In the genomic region with DNA sequence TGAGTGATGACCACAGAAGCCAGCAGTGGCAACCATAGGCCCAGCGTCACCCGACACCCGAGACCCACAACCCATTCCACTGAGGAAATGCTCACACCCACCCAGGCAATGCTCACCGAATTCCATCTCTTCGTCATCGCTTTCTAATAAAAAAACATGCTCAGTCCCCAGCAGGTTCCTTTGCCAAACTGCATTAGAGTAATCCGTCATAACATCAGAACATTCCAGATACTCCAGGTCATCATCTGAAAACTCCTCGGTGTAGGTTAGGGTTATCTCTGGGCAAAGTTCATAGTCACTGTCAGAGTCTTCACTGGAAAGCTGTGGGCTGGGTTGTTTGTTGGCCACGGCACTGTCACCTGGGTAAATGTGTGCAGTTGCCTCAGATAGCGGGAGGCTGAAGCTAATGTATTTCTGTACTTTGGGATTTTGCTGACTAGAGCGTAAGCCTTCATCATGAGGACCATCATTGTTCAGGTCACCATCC, we compare ENCODE assay signal across 13 cellular contexts. TPM values are rescaled to one million over a fixed set of nuclear protein-coding genes. Genes with fewer than 3 reads are reported as not detected.
DNase-seq lines count a peak whose midpoint lies in the region; ATAC-seq and TF ChIP-seq lines count a peak whose summit lies in the region.
"Had no signal": no experiment of that assay in that cellular context is flagged by ENCODE, and none has a peak within 500 bp of the region (broad histone marks: within the 10 kb centered on the region; RNA-seq: fewer than 3 reads in every experiment).

No MANE protein-coding gene starts in this region.

- intact Hi-C loops in psoas muscle (cut with DNase I) (loop anchor here (5.0 kb wide), 2 partner anchors 32 to 37 kb away; no protein-coding TSS in a partner anchor), PC-9 (cut with micrococcal nuclease; ENCODE audit: unreplicated experiment) (loop anchor here (2.0 kb wide), 1 partner anchor 39 kb away; no protein-coding TSS in a partner anchor), PC-3 (cut with micrococcal nuclease) (no loop called here)
- intact Hi-C loops in activated CD4-positive, alpha-beta T cell treated with anti-CD3 and anti-CD28 coated beads, Interleukin-2, amount 10 ng/mL, durations not matched to agents 24 days and 14 days (cut with micrococcal nuclease), result no loop called here

- DNase-seq in EL, result peak; percentile 97
- DNase-seq in LoVo (ENCODE audit: low spot score), result peak; percentile 43
- peak; percentile 91 for DNase-seq in fibroblast of peridontal ligament (ENCODE audit: extremely low read depth)
- peak in 1 of 2 donors; percentile 64 for DNase-seq in psoas muscle
- DNase-seq in PC-9, result no peak
- no peak for DNase-seq in activated CD4-positive, alpha-beta T cell treated with anti-CD3 and anti-CD28 coated beads, Interleukin-2, amount 10 ng/mL, durations not matched to agents 24 days and 14 days
- no peak for DNase-seq in PC-3
- DNase-seq in occipital lobe (lab: John Stamatoyannopoulos, UW), result no peak
- DNase-seq: activated T-cell treated with anti-CD3 and anti-CD28 coated beads, Interleukin-2, amount 50 U/mL, for 24 hours; dermis blood vessel endothelial cell; NCI-H1436 treated with DMSO at 0.1 percent for 48 hours; uterus had no signal

- no peaks in the 10 kb centered on the region for H3K9me3 Mint-ChIP-seq in activated CD4-positive, alpha-beta T cell treated with anti-CD3 and anti-CD28 coated beads, Interleukin-2, amount 10 ng/mL, durations not matched to agents 24 days and 14 days
- H3K9me3 Mint-ChIP-seq: activated T-cell treated with anti-CD3 and anti-CD28 coated beads, Interleukin-2, amount 50 U/mL, for 24 hours had no signal

- 33 to 45% (median 33%) methylated on average over 11 of the region's 11 CpGs for WGBS in psoas muscle, 3 donors

- no peaks in the 10 kb centered on the region for H3K9me2 ChIP-seq in PC-9 (ENCODE audit: insufficient read depth)
- no peaks in the 10 kb centered on the region for H3K9me2 ChIP-seq in PC-3 (replicated peaks; ENCODE audit: low read length)

- ATAC-seq in psoas muscle, result peak; percentile 80 to 83 (median 82)
- no peak for ATAC-seq in PC-3

- POLR2A ChIA-PET in PC-9 (lab: Charles Lee; ENCODE audit: unreplicated experiment) (no interaction called here), PC-3 (lab: Charles Lee; ENCODE audit: unreplicated experiment) (no interaction called here)

- H3K4me2 ChIP-seq in PC-9 (no peak overlapping the region), PC-3 (ENCODE audit: low read length) (no peak overlapping the region)

- no peak for TF ChIP-seq CTCF in psoas muscle (IDR thresholded peaks at IDR 0.05)
- TF ChIP-seq CTCF in PC-9 (conservative IDR thresholded peaks at IDR 0.05), result no peak
- no peak for TF ChIP-seq CTCF in PC-3 (conservative IDR thresholded peaks at IDR 0.05; ENCODE audit: low read depth, low read length)

- H4K20me1 ChIP-seq in PC-9 (ENCODE audit: insufficient read depth) (no peaks in the 10 kb centered on the region), PC-3 (ENCODE audit: low read length) (no peaks in the 10 kb centered on the region)

- no TSS peak for BruUV-seq in PC-9 (replicated peaks; lab: Mats Ljungman, UMichigan)
- no TSS peak for BruUV-seq in PC-3 (replicated peaks; lab: Mats Ljungman, UMichigan)

- H3K27me3 Mint-ChIP-seq in activated CD4-positive, alpha-beta T cell treated with anti-CD3 and anti-CD28 coated beads, Interleukin-2, amount 10 ng/mL, durations not matched to agents 24 days and 14 days, result peaks cover 25% of the 10 kb centered on the region
- H3K27me3 Mint-ChIP-seq: activated T-cell treated with anti-CD3 and anti-CD28 coated beads, Interleukin-2, amount 50 U/mL, for 24 hours had no signal

- H3F3A ChIP-seq in PC-9 (ENCODE audit: insufficient read depth, low read depth) (peaks cover 17% of the 10 kb centered on the region), PC-3 (ENCODE audit: low read length, unreplicated experiment) (no peaks in the 10 kb centered on the region)

- no peaks in the 10 kb centered on the region for H3K9me3 ChIP-seq in psoas muscle
- H3K9me3 ChIP-seq in PC-9 (ENCODE audit: insufficient read depth, low read depth), result no peaks in the 10 kb centered on the region
- no peaks in the 10 kb centered on the region for H3K9me3 ChIP-seq in PC-3 (ENCODE audit: low read length)
- H3K9me3 ChIP-seq: HAP-1, uterus had no signal

- H3K36me3 Mint-ChIP-seq in activated CD4-positive, alpha-beta T cell treated with anti-CD3 and anti-CD28 coated beads, Interleukin-2, amount 10 ng/mL, durations not matched to agents 24 days and 14 days (ENCODE audit: low read depth), result no peaks in the 10 kb centered on the region

- H3K27ac Mint-ChIP-seq in activated CD4-positive, alpha-beta T cell treated with anti-CD3 and anti-CD28 coated beads, Interleukin-2, amount 10 ng/mL, durations not matched to agents 24 days and 14 days, result no peak overlapping the region
- H3K27ac Mint-ChIP-seq: activated T-cell treated with anti-CD3 and anti-CD28 coated beads, Interleukin-2, amount 50 U/mL, for 24 hours had no signal

- H3K36me3 ChIP-seq in psoas muscle (ENCODE audit: insufficient read depth in 1 of 2, low read depth in 1 of 2) (no peaks in the 10 kb centered on the region), PC-9 (ENCODE audit: low read depth) (no peaks in the 10 kb centered on the region), PC-3 (ENCODE audit: low read depth, low read length) (no peaks in the 10 kb centered on the region)
- H3K36me3 ChIP-seq: HAP-1, uterus had no signal

- H3K9ac ChIP-seq in PC-3 (ENCODE audit: low read length), result no peak overlapping the region

- no peak overlapping the region for H2AFZ ChIP-seq in PC-9
- no peak overlapping the region for H2AFZ ChIP-seq in PC-3 (ENCODE audit: low read length)

- H3K4me1 ChIP-seq in psoas muscle (peaks cover 32% of the 10 kb centered on the region), PC-9 (replicated peaks; ENCODE audit: insufficient read depth) (peaks cover 17% of the 10 kb centered on the region), PC-3 (ENCODE audit: insufficient read depth, low read length) (peaks cover 26% of the 10 kb centered on the region)
- H3K4me1 ChIP-seq: HAP-1, uterus had no signal

- no peak overlapping the region for H3K4me3 Mint-ChIP-seq in activated CD4-positive, alpha-beta T cell treated with anti-CD3 and anti-CD28 coated beads, Interleukin-2, amount 10 ng/mL, durations not matched to agents 24 days and 14 days
- H3K4me3 Mint-ChIP-seq: activated T-cell treated with anti-CD3 and anti-CD28 coated beads, Interleukin-2, amount 50 U/mL, for 24 hours had no signal

- H3K4me1 Mint-ChIP-seq in activated CD4-positive, alpha-beta T cell treated with anti-CD3 and anti-CD28 coated beads, Interleukin-2, amount 10 ng/mL, durations not matched to agents 24 days and 14 days, result peaks cover 15% of the 10 kb centered on the region

- H3K79me2 ChIP-seq in PC-9 (ENCODE audit: low read depth), result no peaks in the 10 kb centered on the region
- no peaks in the 10 kb centered on the region for H3K79me2 ChIP-seq in PC-3 (ENCODE audit: low read length)

- H3K27ac ChIP-seq in psoas muscle, result peak overlapping the region; percentile 92
- no peak overlapping the region for H3K27ac ChIP-seq in PC-9
- no peak overlapping the region for H3K27ac ChIP-seq in PC-3 (ENCODE audit: low read length)
- H3K27ac ChIP-seq: uterus had no signal

- H3K27me3 ChIP-seq in psoas muscle (ENCODE audit: insufficient read depth in 3 of 3, low read length in 2 of 3), result no peaks in the 10 kb centered on the region
- no peaks in the 10 kb centered on the region for H3K27me3 ChIP-seq in PC-9 (ENCODE audit: insufficient read depth, low read depth)
- no peaks in the 10 kb centered on the region for H3K27me3 ChIP-seq in PC-3 (ENCODE audit: low read length)
- H3K27me3 ChIP-seq: uterus had no signal

- peak overlapping the region; percentile 64 for H3K4me3 ChIP-seq in psoas muscle
- no peak overlapping the region for H3K4me3 ChIP-seq in PC-9
- no peak overlapping the region for H3K4me3 ChIP-seq in PC-3 (ENCODE audit: low read length)
- H3K4me3 ChIP-seq: HAP-1, uterus had no signal

- CTCF ChIA-PET in PC-9 (lab: Charles Lee), result no interaction called here
- CTCF ChIA-PET in PC-3 (lab: Charles Lee), result no interaction called here

RNA-seq across cellular contexts. Expression of a gene that starts 49.3 kb away (rescaled TPM):
- 100 to 1,000 TPM in 1 of 4 donors, 10 to 100 TPM in 3; 53.8 to 108 (median 63.4) TPM for total RNA-seq in psoas muscle
- polyA plus RNA-seq in psoas muscle, result 10 to 100 TPM in 2 of 3 donors, 1 to 10 TPM in 1; 9.6 to 34.1 (median 22.0) TPM
- total RNA-seq in PC-9 (2021), result 0.10 and 0.28 TPM in 2 replicates
- 0.07 and 0.23 TPM in 2 replicates for total RNA-seq in activated CD4-positive, alpha-beta T cell treated with anti-CD3 and anti-CD28 coated beads, Interleukin-2, amount 10 ng/mL, durations not matched to agents 24 days and 14 days
- total RNA-seq in PC-3 (2014; rRNA removed), result 0.04 TPM in 1 of 2 replicates, not detected in the other
- 0.47 TPM for total RNA-seq in occipital lobe

Comparison
In these comparisons a context has a peak if more than half of its experiments do, and no peak if none do; other contexts are left out.
1. DNase-seq: peak in EL (single experiment), LoVo (single experiment) and fibroblast of peridontal ligament (single experiment); none in PC-9 (0 of 2), activated CD4-positive, alpha-beta T cell treated with anti-CD3 and anti-CD28 coated beads, Interleukin-2, amount 10 ng/mL, durations not matched to agents 24 days and 14 days (single experiment), PC-3 (single experiment) and occipital lobe (single experiment).
2. RNA of a gene that starts 49.3 kb away (total RNA-seq): 53.8 to 108 TPM in psoas muscle; 0.47 TPM in occipital lobe (single experiment), 0.10 to 0.28 TPM in PC-9, 0.07 to 0.23 TPM in activated CD4-positive, alpha-beta T cell treated with anti-CD3 and anti-CD28 coated beads, Interleukin-2, amount 10 ng/mL, durations not matched to agents 24 days and 14 days and 0.04 TPM in PC-3; every median in the first group is over 10 times any median in the second.
3. intact Hi-C loops: an anchor here in psoas muscle (5.0 kb wide) and PC-9 (2.0 kb wide); none called in activated CD4-positive, alpha-beta T cell treated with anti-CD3 and anti-CD28 coated beads, Interleukin-2, amount 10 ng/mL, durations not matched to agents 24 days and 14 days and PC-3.